In the genomic region with DNA sequence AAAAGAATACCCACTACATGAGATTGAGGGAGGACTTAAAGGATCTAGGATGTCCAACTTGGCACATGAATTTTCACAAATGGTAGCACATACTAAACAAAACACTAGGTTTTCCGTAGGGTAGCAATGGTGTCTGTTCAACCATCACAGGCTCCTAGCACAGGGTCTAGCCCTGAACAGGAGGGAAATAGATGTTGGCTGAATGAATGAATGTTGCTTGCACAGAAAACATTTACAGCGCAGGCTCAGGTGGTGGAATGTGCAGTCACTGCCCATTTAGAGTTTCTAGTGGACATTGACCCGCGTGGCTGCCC, we compare ENCODE assay signal across 8 cellular contexts. TPM values are rescaled to one million over a fixed set of nuclear protein-coding genes. Genes with fewer than 3 reads are reported as not detected.
DNase-seq lines count a peak whose midpoint lies in the region; ATAC-seq lines count a peak whose summit lies in the region.

No MANE protein-coding gene starts in this region.

- H3K4me1 Mint-ChIP-seq in activated T-cell treated with anti-CD3 and anti-CD28 coated beads, Interleukin-2, amount 50 U/mL, for 24 hours (ENCODE audit: low read depth), result peaks cover 48% of the 10 kb centered on the region
- H3K4me1 Mint-ChIP-seq in activated naive CD8-positive, alpha-beta T cell treated with anti-CD3 and anti-CD28 coated beads, Interleukin-2, amount 10 ng/mL, durations not matched to agents 7 days and 5 days, result peaks cover 30% of the 10 kb centered on the region
- H3K4me1 Mint-ChIP-seq in memory B cell, result peaks cover 26% of the 10 kb centered on the region

- POLR2A ChIA-PET in activated naive CD8-positive, alpha-beta T cell treated with anti-CD3 and anti-CD28 coated beads, Interleukin-2, amount 10 ng/mL, durations not matched to agents 7 days and 5 days (lab: Charles Lee), result interaction anchor here (0.7 to 6.1 kb wide), 6 partner anchors 13 to 443 kb away, joined by 4 to 60 read pairs (median 7); a partner anchor contains a TSS

- H3K4me3 Mint-ChIP-seq in activated T-cell treated with anti-CD3 and anti-CD28 coated beads, Interleukin-2, amount 50 U/mL, for 24 hours, result peak overlapping the region; percentile 95
- H3K4me3 Mint-ChIP-seq in activated naive CD8-positive, alpha-beta T cell treated with anti-CD3 and anti-CD28 coated beads, Interleukin-2, amount 10 ng/mL, durations not matched to agents 7 days and 5 days, result peak overlapping the region; percentile 97
- peak overlapping the region; percentile 96 for H3K4me3 Mint-ChIP-seq in memory B cell

- H3K27ac Mint-ChIP-seq in activated T-cell treated with anti-CD3 and anti-CD28 coated beads, Interleukin-2, amount 50 U/mL, for 24 hours, result peak overlapping the region; percentile 98
- peak overlapping the region; percentile 99 for H3K27ac Mint-ChIP-seq in activated naive CD8-positive, alpha-beta T cell treated with anti-CD3 and anti-CD28 coated beads, Interleukin-2, amount 10 ng/mL, durations not matched to agents 7 days and 5 days
- peak overlapping the region; percentile 94 for H3K27ac Mint-ChIP-seq in memory B cell

- H3K27me3 Mint-ChIP-seq in activated T-cell treated with anti-CD3 and anti-CD28 coated beads, Interleukin-2, amount 50 U/mL, for 24 hours, result no peaks in the 10 kb centered on the region
- no peaks in the 10 kb centered on the region for H3K27me3 Mint-ChIP-seq in activated naive CD8-positive, alpha-beta T cell treated with anti-CD3 and anti-CD28 coated beads, Interleukin-2, amount 10 ng/mL, durations not matched to agents 7 days and 5 days
- H3K27me3 Mint-ChIP-seq in memory B cell, result no peaks in the 10 kb centered on the region

- H3K36me3 Mint-ChIP-seq in activated T-cell treated with anti-CD3 and anti-CD28 coated beads, Interleukin-2, amount 50 U/mL, for 24 hours (ENCODE audit: low read depth), result peaks cover 27% of the 10 kb centered on the region
- peaks cover 11% of the 10 kb centered on the region for H3K36me3 Mint-ChIP-seq in activated naive CD8-positive, alpha-beta T cell treated with anti-CD3 and anti-CD28 coated beads, Interleukin-2, amount 10 ng/mL, durations not matched to agents 7 days and 5 days
- H3K36me3 Mint-ChIP-seq in memory B cell, result peaks cover 2% of the 10 kb centered on the region

- ATAC-seq in HG03095 (IDR thresholded peaks at IDR 0.05; ENCODE audit: unreplicated experiment), result peak; percentile 5
- ATAC-seq in activated naive CD8-positive, alpha-beta T cell treated with anti-CD3 and anti-CD28 coated beads, Interleukin-2, amount 10 ng/mL, durations not matched to agents 7 days and 5 days (ENCODE audit: low read depth), result peak; percentile 4
- ATAC-seq in memory B cell (ENCODE audit: low read depth), result no peak

- DNase-seq in activated T-cell treated with anti-CD3 and anti-CD28 coated beads, Interleukin-2, amount 50 U/mL, for 24 hours, result no peak
- DNase-seq in activated T-cell treated with anti-CD3 and anti-CD28 coated beads, Interleukin-2, amount 50 U/mL, for 1 hour, result no peak
- DNase-seq in activated naive CD8-positive, alpha-beta T cell treated with anti-CD3 and anti-CD28 coated beads, Interleukin-2, amount 10 ng/mL, durations not matched to agents 7 days and 5 days, result no peak
- DNase-seq in memory B cell (ENCODE audit: low spot score in 2 of 2) (no peak), cerebellar cortex (ENCODE audit: low spot score) (no peak), COR-L47 (lab: John Stamatoyannopoulos, UW) (no peak), SW 1271 (lab: John Stamatoyannopoulos, UW) (no peak)

- H3K9me3 Mint-ChIP-seq in activated T-cell treated with anti-CD3 and anti-CD28 coated beads, Interleukin-2, amount 50 U/mL, for 24 hours, result no peaks in the 10 kb centered on the region
- no peaks in the 10 kb centered on the region for H3K9me3 Mint-ChIP-seq in activated naive CD8-positive, alpha-beta T cell treated with anti-CD3 and anti-CD28 coated beads, Interleukin-2, amount 10 ng/mL, durations not matched to agents 7 days and 5 days
- peaks cover 2% of the 10 kb centered on the region for H3K9me3 Mint-ChIP-seq in memory B cell

RNA-seq across cellular contexts. Expression of a gene that starts 1.9 kb away (rescaled TPM):
- total RNA-seq in activated naive CD8-positive, alpha-beta T cell treated with anti-CD3 and anti-CD28 coated beads, Interleukin-2, amount 10 ng/mL, durations not matched to agents 7 days and 5 days, result 100 to 1,000 TPM; 144 to 148 TPM
